Comparison of ENCODE assay signal across 13 cellular contexts in the genomic region with DNA sequence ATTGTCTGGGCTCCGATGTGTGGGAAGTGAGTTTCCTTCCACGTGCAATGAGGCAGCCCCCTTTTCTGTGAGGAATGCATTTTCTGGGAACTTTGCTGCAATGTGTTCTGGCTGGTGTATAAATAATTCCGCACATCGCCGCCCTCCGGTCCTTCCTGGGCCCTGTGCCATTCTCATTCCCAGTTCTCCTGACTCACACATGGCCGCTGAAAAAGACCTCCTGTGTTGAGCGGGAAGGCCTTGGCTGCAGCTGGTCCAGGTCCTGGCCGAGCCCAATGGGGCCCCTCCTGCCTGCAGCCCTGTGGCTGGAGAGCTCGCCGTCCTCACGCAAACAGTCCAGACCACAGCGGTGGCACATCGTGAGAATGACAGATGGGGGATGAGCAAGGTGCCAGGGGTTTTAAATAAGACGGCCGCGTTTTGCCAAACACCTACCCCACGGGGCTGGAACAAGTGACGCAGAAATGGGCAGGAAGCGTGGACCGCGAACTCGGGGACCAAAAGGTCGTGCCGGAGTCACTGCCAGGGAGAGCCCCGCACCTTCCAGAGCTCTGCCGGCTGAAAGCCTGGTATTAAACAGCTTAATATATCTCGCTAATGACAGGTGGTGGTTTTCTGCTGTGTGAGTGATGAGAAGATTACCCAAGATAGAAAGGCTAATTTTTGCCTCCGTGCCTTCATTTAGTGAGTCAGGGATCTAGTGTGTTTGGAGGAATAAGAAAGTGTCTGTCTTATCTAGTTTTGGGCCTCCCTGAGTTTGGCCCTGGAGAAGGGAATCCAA. TPM values are rescaled to one million over a fixed set of nuclear protein-coding genes. Genes with fewer than 3 reads are reported as not detected.
DNase-seq lines count a peak whose midpoint lies in the region; ATAC-seq and TF ChIP-seq lines count a peak whose summit lies in the region.
"Had no signal": no experiment of that assay in that cellular context is flagged by ENCODE, and none has a peak within 500 bp of the region (broad histone marks: within the 10 kb centered on the region; RNA-seq: fewer than 3 reads in every experiment).

No MANE protein-coding gene starts in this region.

- H4K20me1 ChIP-seq in BLaER1: peaks cover 82% of the 10 kb centered on the region

- no peak for TF ChIP-seq CTCF in gastrocnemius medialis (IDR thresholded peaks at IDR 0.05 in 4 of 5, conservative IDR thresholded peaks at IDR 0.05 in 1 of 5)

- ATAC-seq in gastrocnemius medialis (peak; percentile 61 to 62), HG03469 (IDR thresholded peaks at IDR 0.05; ENCODE audit: unreplicated experiment) (no peak)

- H3K4me2 ChIP-seq in BLaER1: peak overlapping the region; percentile 53

- peak; percentile 77 for DNase-seq in brain pericyte (ENCODE audit: low read depth, low spot score)
- peak; percentile 62 for DNase-seq in inferior parietal cortex (ENCODE audit: extremely low spot score)
- DNase-seq in gastrocnemius medialis: peak; percentile 56 to 73
- no peak for DNase-seq in DMS79 (lab: John Stamatoyannopoulos, UW)
- no peak for DNase-seq in NCI-H2081 treated with DMSO at 0.1 percent for 48 hours (lab: John Stamatoyannopoulos, UW)
- no peak for DNase-seq in activated gamma-delta T cell treated with Interleukin-2 at 50 U/mL for 16 hours
- DNase-seq: activated T-cell treated with anti-CD3 and anti-CD28 coated beads, Interleukin-2, amount 50 U/mL, for 48 hours; Caco-2; foreskin melanocyte; NCI-H146 had no signal

- in situ Hi-C loops in gastrocnemius medialis (cut with MboI; ENCODE audit: low sequenced_read_pairs in 4 of 4): no loop called here

- TF ChIP-seq POLR2A in gastrocnemius medialis (IDR thresholded peaks at IDR 0.05): peak; percentile 37 to 43

- intact Hi-C loops in gastrocnemius medialis (cut with DNase I; ENCODE audit: low total_unique reads): loop anchor here (1.0 kb wide), 1 partner anchor 37 kb away; a partner anchor contains a TSS

- no peak overlapping the region for H3K9ac ChIP-seq in BLaER1

- H3K4me3 ChIP-seq in BLaER1 (no peak overlapping the region), gastrocnemius medialis (peak overlapping the region; percentile 0 to 47 (median 25))

- peaks cover 77% of the 10 kb centered on the region for H3K4me1 ChIP-seq in BLaER1
- peaks cover 60 to 80% of the 10 kb centered on the region in 2 donors for H3K4me1 ChIP-seq in gastrocnemius medialis

- no peak overlapping the region for H3K27ac ChIP-seq in BLaER1
- H3K27ac ChIP-seq in gastrocnemius medialis: peak overlapping the region; percentile 92 to 96 (median 92)

- H3K9me3 ChIP-seq in BLaER1 (no peaks in the 10 kb centered on the region), gastrocnemius medialis (no peaks in the 10 kb centered on the region)
- H3K9me3 ChIP-seq: Caco-2 had no signal

- peaks cover 8% of the 10 kb centered on the region; the same call in 1 of the 2 replicates for H3K27me3 ChIP-seq in BLaER1
- H3K27me3 ChIP-seq in gastrocnemius medialis: no peaks in the 10 kb centered on the region

- peaks cover 23% of the 10 kb centered on the region; the same call in 1 of the 2 replicates for H3K36me3 ChIP-seq in BLaER1
- H3K36me3 ChIP-seq in gastrocnemius medialis: no peaks in the 10 kb centered on the region

RNA-seq across cellular contexts. Expression of a gene that starts 37.0 kb away (rescaled TPM):
- total RNA-seq in gastrocnemius medialis: 10 to 100 TPM in 3 of 4 donors, 1 to 10 TPM in 1; 9.6 to 35.3 (median 18.6) TPM
- total RNA-seq: T-helper 1 cell treated with Interleukin-12 subunit alpha and Interleukin-12 subunit beta and Interleukin-4 antibody, amounts not matched to agents 30 ng/mL and 1 ng/mL, for 36 hours had no signal

Comparison
In these comparisons a context has a peak if more than half of its experiments do, and no peak if none do; other contexts are left out.
1. DNase-seq: peak in brain pericyte (single experiment), inferior parietal cortex (single experiment) and gastrocnemius medialis (2 of 2); none in DMS79 (single experiment), NCI-H2081 treated with DMSO at 0.1 percent for 48 hours (single experiment) and activated gamma-delta T cell treated with Interleukin-2 at 50 U/mL for 16 hours (single experiment).